In the genomic region with DNA sequence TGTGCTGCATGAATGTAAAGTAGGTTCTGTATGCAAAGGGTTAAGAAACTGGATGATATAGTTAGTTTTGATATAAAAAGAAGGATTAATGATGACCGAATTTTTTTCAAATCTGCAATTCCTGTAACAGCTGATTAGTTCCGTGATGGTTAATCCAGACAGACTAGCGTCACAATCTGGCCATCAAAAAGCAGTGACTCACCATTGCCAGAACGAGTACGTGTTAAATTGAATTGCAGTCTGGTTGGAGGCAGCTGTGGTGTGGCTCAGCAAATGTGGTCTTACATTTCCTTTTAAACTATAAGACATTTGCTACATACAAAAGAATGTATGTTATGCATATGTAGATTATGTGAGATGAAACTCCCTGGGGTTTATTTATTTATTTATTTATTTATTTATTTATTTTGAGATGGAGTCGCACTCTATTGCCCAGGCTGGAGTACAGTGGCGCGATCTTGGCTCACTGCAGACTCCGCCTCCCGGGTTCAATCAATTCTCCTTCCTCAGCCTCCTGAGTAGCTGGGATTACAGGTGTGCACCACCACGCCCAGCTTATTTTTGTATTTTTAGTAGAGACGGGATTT, we compare ENCODE assay signal across 31 cellular contexts.
DNase-seq lines count a peak whose midpoint lies in the region; ATAC-seq and TF ChIP-seq lines count a peak whose summit lies in the region.
"Had no signal": no experiment of that assay in that cellular context is flagged by ENCODE, and none has a peak within 500 bp of the region (broad histone marks: within the 10 kb centered on the region; RNA-seq: fewer than 3 reads in every experiment).

No MANE protein-coding gene starts in this region.

- H3K9me3 ChIP-seq in thoracic aorta, result no peaks in the 10 kb centered on the region
- H3K9me3 ChIP-seq: HAP-1, pancreas, tibial nerve had no signal

- ATAC-seq in left cardiac atrium (peak; percentile 62 to 65), Right ventricle myocardium superior (ENCODE audit: poor library complexity) (no peak), thoracic aorta (ENCODE audit: insufficient number of reproducible peaks, low FRiP score, low read depth) (no peak), GM21515 (IDR thresholded peaks at IDR 0.05; ENCODE audit: unreplicated experiment) (no peak)
- ATAC-seq: CD8-positive, alpha-beta T cell; GM12878; left lobe of liver; Panc1; sciatic nerve; stimulated activated naive CD8-positive, alpha-beta T cell treated with anti-CD3 and anti-CD28 coated beads, Interleukin-15, amount 100 ng/mL, for 72 hours had no signal

- intact Hi-C loops in left cardiac atrium (cut with DNase I) (no loop called here), Right ventricle myocardium superior (cut with DNase I) (no loop called here)

- TF ChIP-seq CTCF in fibroblast of villous mesenchyme (IDR thresholded peaks at IDR 0.05; ENCODE audit: insufficient read depth, low read depth, low read length) (no peak), thoracic aorta (IDR thresholded peaks at IDR 0.05) (no peak), GM10266 (IDR thresholded peaks at IDR 0.05; ENCODE audit: control insufficient read depth, insufficient read depth, low read depth, missing control alignments) (no peak)

- no peaks in the 10 kb centered on the region for H3K36me3 ChIP-seq in thoracic aorta
- H3K36me3 ChIP-seq: HAP-1, pancreas, tibial nerve had no signal

- no peak for DNase-seq in left cardiac atrium
- no peak for DNase-seq in Right ventricle myocardium superior
- peak; percentile 31 for DNase-seq in M059J (ENCODE audit: low read depth)
- peak; percentile 3 for DNase-seq in fibroblast of villous mesenchyme (ENCODE audit: low read depth)
- peak; percentile 38 for DNase-seq in thoracic aorta (ENCODE audit: low spot score)
- DNase-seq in GM10266 (ENCODE audit: extremely low spot score), result no peak
- no peak for DNase-seq in NCI-H128 (lab: John Stamatoyannopoulos, UW; ENCODE audit: unreplicated experiment)
- DNase-seq: activated CD4-positive, alpha-beta T cell treated with anti-CD3 and anti-CD28 coated beads for 48 hours; activated gamma-delta T cell treated with Interleukin-2 at 50 U/mL for 16 hours; activated T-cell treated with anti-CD3 and anti-CD28 coated beads, Interleukin-2, amount 50 U/mL, for 24 hours; CD8-positive, alpha-beta T cell; DMS79 treated with DMSO at 0.1 percent for 48 hours; effector CD4-positive, alpha-beta T cell; foreskin melanocyte; NCI-H1092; NCI-H2029 treated with DMSO at 0.1 percent for 48 hours; NCI-H446; nephron progenitor cell; NK-92 treated with Interleukin-12 subunit alpha and Interleukin-12 subunit beta, amount 100 ng/mL, for 24 hours; pancreas; stimulated activated naive CD8-positive, alpha-beta T cell treated with anti-CD3 and anti-CD28 coated beads, Interleukin-15, amount 100 ng/mL, for 72 hours; T-helper 2 cell had no signal

- H3K27me3 ChIP-seq in thoracic aorta (replicated peaks; ENCODE audit: insufficient read depth), result no peaks in the 10 kb centered on the region
- H3K27me3 ChIP-seq: hepatocyte, pancreas, tibial nerve had no signal

- H3K27ac ChIP-seq in thoracic aorta, result peak overlapping the region in 1 of 2 donors; percentile 36
- H3K27ac ChIP-seq: hepatocyte, pancreas, tibial nerve, VCaP had no signal

- peaks cover 27 to 66% of the 10 kb centered on the region in 2 donors for H3K4me1 ChIP-seq in thoracic aorta (ENCODE audit: control insufficient read depth in 1 of 2, low read depth in 2 of 2)
- H3K4me1 ChIP-seq: HAP-1, pancreas, tibial nerve had no signal

- no peak overlapping the region for H3K4me3 ChIP-seq in fibroblast of villous mesenchyme (ENCODE audit: low read depth, low read length)
- peak overlapping the region; percentile 2 for H3K4me3 ChIP-seq in thoracic aorta
- H3K4me3 ChIP-seq: GM12878, HAP-1, hepatocyte, pancreas, tibial nerve had no signal

Comparison
In these comparisons a context has a peak if more than half of its experiments do, and no peak if none do; other contexts are left out.
1. ATAC-seq: peak in left cardiac atrium (2 of 2); none in Right ventricle myocardium superior (single experiment), thoracic aorta (single experiment) and GM21515 (single experiment).
2. DNase-seq: peak in M059J (single experiment), fibroblast of villous mesenchyme (single experiment) and thoracic aorta (single experiment); none in left cardiac atrium (single experiment), Right ventricle myocardium superior (single experiment), GM10266 (single experiment) and NCI-H128 (single experiment).